8 cellular contexts compared by ENCODE assay signal in the genomic region with DNA sequence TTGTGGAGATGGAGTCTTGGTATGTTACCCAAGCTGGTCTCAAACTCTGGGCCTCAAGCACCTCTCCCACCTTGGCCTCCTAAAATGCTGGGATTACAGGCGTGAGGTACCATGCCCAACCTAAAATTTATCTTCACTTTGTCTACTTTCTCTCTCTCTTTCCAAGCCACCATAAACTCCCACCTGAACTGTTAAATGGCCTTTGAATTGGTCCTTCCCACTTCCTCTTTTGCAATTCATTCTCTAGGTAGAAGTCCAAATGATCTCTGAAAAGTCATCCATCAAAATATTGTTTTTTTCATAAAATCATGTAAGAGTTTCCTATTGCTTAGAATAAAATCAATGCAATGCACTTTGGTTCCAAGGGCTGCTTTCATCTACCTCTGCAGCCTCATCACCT.
"Had no signal": no experiment of that assay in that cellular context is flagged by ENCODE, and none has a peak within 500 bp of the region (broad histone marks: within the 10 kb centered on the region; RNA-seq: fewer than 3 reads in every experiment).

No MANE protein-coding gene starts in this region.

- ATAC-seq: HepG2 had no signal

- H3K27ac ChIP-seq: HL-60, KMS-11 had no signal

- H3K4me2 ChIP-seq: KMS-11 had no signal

- H3K9ac ChIP-seq: KMS-11 had no signal

- H3K4me3 Mint-ChIP-seq: IgD-negative memory B cell had no signal

- DNase-seq: IMR-90, KBM-7, KG1 had no signal

- H3K4me1 Mint-ChIP-seq: IgD-negative memory B cell had no signal

- FAIRE-seq: HepG2, HTR-8/SVneo had no signal

- H3K27ac Mint-ChIP-seq: IgD-negative memory B cell had no signal
